Comparison of ENCODE assay signal across 8 cellular contexts in genomic region chr18:62524443-62525200, GRCh38. TPM values are rescaled to one million over a fixed set of nuclear protein-coding genes. Genes with fewer than 3 reads are reported as not detected.
DNase-seq lines count a peak whose midpoint lies in the region; ATAC-seq and TF ChIP-seq lines count a peak whose summit lies in the region.

No MANE protein-coding gene starts in this region.

- H3K27ac ChIP-seq in SJSA1 (no peak overlapping the region), adipose tissue (ENCODE audit: low read depth, low read length) (peak overlapping the region; percentile 54), psoas muscle (peak overlapping the region; percentile 99), urinary bladder (ENCODE audit: low read depth) (peak overlapping the region; percentile 94)

- DNase-seq in Daoy (ENCODE audit: low read depth), result peak; percentile 60
- DNase-seq in HPDE6-E6E7 (ENCODE audit: extremely low spot score), result peak; percentile 25
- peak; percentile 47 to 53 for DNase-seq in SJSA1 (ENCODE audit: low read depth in 1 of 2, low spot score in 2 of 2)
- DNase-seq in left ventricle myocardium superior, result peak; percentile 77
- peak; percentile 60 to 73 for DNase-seq in psoas muscle
- DNase-seq in omental fat pad (ENCODE audit: low spot score), result no peak

- H3K4me3 ChIP-seq in SJSA1, result peak overlapping the region; percentile 87
- peak overlapping the region; percentile 95 for H3K4me3 ChIP-seq in psoas muscle
- peak overlapping the region; percentile 96 for H3K4me3 ChIP-seq in urinary bladder (ENCODE audit: low read depth, low read length)

- no peaks in the 10 kb centered on the region for H3K9me3 ChIP-seq in SJSA1 (replicated peaks)
- no peaks in the 10 kb centered on the region for H3K9me3 ChIP-seq in psoas muscle

- peak; percentile 23 for ATAC-seq in left ventricle myocardium superior
- ATAC-seq in psoas muscle, result peak in 2 of 4 donors; percentile 2 to 31
- ATAC-seq in omental fat pad (ENCODE audit: low FRiP score), result no peak

- intact Hi-C loops in left ventricle myocardium superior (cut with micrococcal nuclease), result loop anchor here (5.0 kb wide), 1 partner anchor 97 kb away; no protein-coding TSS in a partner anchor
- intact Hi-C loops in psoas muscle (cut with DNase I), result loop anchor here (5.0 to 10.0 kb wide), 6 partner anchors 43 to 738 kb away; partner anchors contain the start of genes PHLPP1 (in 1 of the 2) and TNFRSF11A (in 1 of the 2)

- H3K27me3 ChIP-seq in SJSA1 (replicated peaks), result peaks cover 11% of the 10 kb centered on the region
- no peaks in the 10 kb centered on the region for H3K27me3 ChIP-seq in psoas muscle (ENCODE audit: insufficient read depth in 3 of 3, low read length in 2 of 3)

- 1 to 4% (median 3%) methylated on average over 56 to 57 of the region's 57 CpGs for WGBS in adipose tissue, 3 donors
- 2% methylated on average over 55 to 57 of the region's 57 CpGs for WGBS in psoas muscle, 3 donors
- 5% methylated on average over 57 of the region's 57 CpGs for WGBS in urinary bladder

- H3K4me1 ChIP-seq in SJSA1 (replicated peaks), result peaks cover 26% of the 10 kb centered on the region
- peaks cover 37% of the 10 kb centered on the region for H3K4me1 ChIP-seq in psoas muscle
- H3K4me1 ChIP-seq in urinary bladder (ENCODE audit: insufficient read depth), result no peaks in the 10 kb centered on the region

- TF ChIP-seq CTCF in psoas muscle (IDR thresholded peaks at IDR 0.05) (no peak), omental fat pad (IDR thresholded peaks at IDR 0.05) (no peak)

- peaks cover 7% of the 10 kb centered on the region; the same call in 1 of the 2 replicates for H3K36me3 ChIP-seq in SJSA1
- H3K36me3 ChIP-seq in psoas muscle (ENCODE audit: insufficient read depth in 1 of 2, low read depth in 1 of 2), result no peaks in the 10 kb centered on the region
- no peaks in the 10 kb centered on the region for H3K36me3 ChIP-seq in urinary bladder (ENCODE audit: insufficient read depth)

RNA-seq across cellular contexts. Expression of gene ZCCHC2, which starts 1.8 kb away (rescaled TPM):
- 3.1 and 4.2 TPM in 2 replicates for total RNA-seq in Daoy (2014; rRNA removed; shearing (Covaris generic))
- 2.9 and 3.3 TPM in 2 replicates for total RNA-seq in SJSA1 (2014; rRNA removed; shearing (Covaris generic))
- polyA plus RNA-seq in adipose tissue (1 to 10 TPM; 4.1 to 9.5 (median 5.1) TPM), psoas muscle (10 to 100 TPM in 2 of 3 donors, 1 to 10 TPM in 1; 4.0 to 41.8 (median 15.4) TPM), urinary bladder (10.8 TPM)
- total RNA-seq in left ventricle myocardium superior (18.0 TPM), psoas muscle (10 to 100 TPM; 19.4 to 38.2 (median 32.1) TPM), urinary bladder (13.4 TPM), omental fat pad (10 to 100 TPM; 22.1 to 37.1 (median 30.7) TPM)
